In genomic region chr12:54561164-54561563, GRCh38 we compare ENCODE assay signal across 10 cellular contexts. TPM values are rescaled to one million over a fixed set of nuclear protein-coding genes. Genes with fewer than 3 reads are reported as not detected.
A peak's percentile ranks its signal among the peaks of the same experiment; 100 is the strongest.
DNase-seq lines count a peak whose midpoint lies in the region; ATAC-seq and TF ChIP-seq lines count a peak whose summit lies in the region.
"Had no signal": no experiment of that assay in that cellular context is flagged by ENCODE, and none has a peak within 500 bp of the region (broad histone marks: within the 10 kb centered on the region; RNA-seq: fewer than 3 reads in every experiment).

No MANE protein-coding gene starts in this region.

- intact Hi-C loops in Right ventricle myocardium inferior (cut with DNase I) (no loop called here), cardiac septum (cut with DNase I) (no loop called here), breast epithelium (cut with DNase I; ENCODE audit: low total_unique reads) (no loop called here), upper lobe of right lung (cut with DNase I) (no loop called here)

- DNase-seq in Right ventricle myocardium inferior (ENCODE audit: missing footprints) = no peak
- no peak for DNase-seq in cardiac septum (ENCODE audit: low spot score)
- no peak for DNase-seq in breast epithelium (ENCODE audit: low spot score in 2 of 2)
- peak; percentile 34 for DNase-seq in mucosa of gallbladder (ENCODE audit: low spot score)
- no peak for DNase-seq in upper lobe of right lung
- no peak for DNase-seq in NCI-H1417 treated with DMSO at 0.1 percent for 48 hours (lab: John Stamatoyannopoulos, UW)
- no peak for DNase-seq in NCI-H1694 (lab: John Stamatoyannopoulos, UW)
- no peak for DNase-seq in KG1 (lab: John Stamatoyannopoulos, UW)
- DNase-seq: HCEC 1CT, NCI-H524 treated with DMSO at 0.1 percent for 48 hours had no signal

- H3K4me3 ChIP-seq in breast epithelium (peak overlapping the region; percentile 39 to 49 (median 45)), upper lobe of right lung (peak overlapping the region; percentile 45)

- H3K27ac ChIP-seq in breast epithelium (peak overlapping the region; percentile 57 to 71), upper lobe of right lung (peak overlapping the region; percentile 78)

- ATAC-seq in Right ventricle myocardium inferior (peak; percentile 45), upper lobe of right lung (peak; percentile 66)

- TF ChIP-seq CTCF in breast epithelium (IDR thresholded peaks at IDR 0.05) = no peak
- TF ChIP-seq CTCF in upper lobe of right lung (IDR thresholded peaks at IDR 0.05) = no peak

- H3K9me3 ChIP-seq in breast epithelium (no peaks in the 10 kb centered on the region), upper lobe of right lung (no peaks in the 10 kb centered on the region)

- H3K36me3 ChIP-seq in breast epithelium (no peaks in the 10 kb centered on the region), upper lobe of right lung (no peaks in the 10 kb centered on the region)

- no peaks in the 10 kb centered on the region for H3K27me3 ChIP-seq in breast epithelium
- H3K27me3 ChIP-seq in upper lobe of right lung = peaks cover 6% of the 10 kb centered on the region

- no peaks in the 10 kb centered on the region for H3K4me1 ChIP-seq in breast epithelium
- peaks cover 13% of the 10 kb centered on the region for H3K4me1 ChIP-seq in upper lobe of right lung

- no peak for TF ChIP-seq POLR2A in breast epithelium (IDR thresholded peaks at IDR 0.05)

RNA-seq across cellular contexts. Expression of gene PDE1B, which starts 11.8 kb away (rescaled TPM):
- 2.7 TPM for total RNA-seq in Right ventricle myocardium inferior
- total RNA-seq in cardiac septum = 2.4 TPM
- total RNA-seq in breast epithelium = 10 to 100 TPM in 2 of 3 donors, 1 to 10 TPM in 1; 6.3 to 34.7 (median 13.8) TPM
- 3.2 TPM for total RNA-seq in mucosa of gallbladder
- 6.1 TPM for total RNA-seq in upper lobe of right lung

RNA-seq across cellular contexts. Expression of gene PPP1R1A, which starts 27.3 kb away (rescaled TPM):
- total RNA-seq in Right ventricle myocardium inferior = 239 TPM
- total RNA-seq in cardiac septum = 37.9 TPM
- 100 to 1,000 TPM in 1 of 3 donors, 10 to 100 TPM in 2; 21.6 to 316 (median 29.7) TPM for total RNA-seq in breast epithelium
- total RNA-seq in mucosa of gallbladder = 17.2 TPM
- total RNA-seq in upper lobe of right lung = not detected

Comparison
In these comparisons a context has a peak if more than half of its experiments do, and no peak if none do; other contexts are left out.
1. RNA of gene PPP1R1A, which starts 27.3 kb away (total RNA-seq): 239 TPM in Right ventricle myocardium inferior (single experiment), 37.9 TPM in cardiac septum (single experiment), 21.6 to 316 TPM in breast epithelium and 17.2 TPM in mucosa of gallbladder (single experiment); not detected in upper lobe of right lung (single experiment); every median in the first group is over 10 times any median in the second.